ENCODE assay signal across 13 cellular contexts in the genomic region with DNA sequence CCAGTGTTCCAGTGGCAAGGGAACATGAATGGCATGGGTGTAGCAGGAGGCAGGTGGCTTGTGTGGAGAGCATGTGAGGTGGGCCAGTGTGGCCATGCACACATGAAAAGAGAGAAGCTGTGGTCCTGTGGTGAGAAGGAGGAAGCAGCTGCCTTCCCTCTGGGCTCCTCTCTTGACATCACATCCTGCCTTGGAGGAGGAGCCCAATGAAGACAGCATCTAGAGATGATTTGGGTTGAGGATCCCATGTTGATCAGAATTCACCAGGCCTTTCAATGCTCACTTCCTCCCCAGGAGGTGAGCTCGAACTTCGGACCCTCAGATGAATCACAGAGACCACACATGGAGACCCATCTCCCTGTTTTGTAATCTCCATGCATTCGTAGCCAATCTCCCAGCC.
DNase-seq lines count a peak whose midpoint lies in the region; ATAC-seq, FAIRE-seq and TF ChIP-seq lines count a peak whose summit lies in the region.
"Had no signal": no experiment of that assay in that cellular context is flagged by ENCODE, and none has a peak within 500 bp of the region (broad histone marks: within the 10 kb centered on the region; RNA-seq: fewer than 3 reads in every experiment).

No MANE protein-coding gene starts in this region.

- H3K9me3 Mint-ChIP-seq in dendritic cell treated with granulocyte-macrophage colony-stimulating factor and Interleukin-4, amounts not matched to agents 40 ng/mL and 50 ng/mL, for 4 days: no peaks in the 10 kb centered on the region
- H3K9me3 Mint-ChIP-seq in HFFc6: no peaks in the 10 kb centered on the region

- CTCF ChIA-PET in A549 (lab: Yijun Ruan, JAX) (interaction anchor here (1.2 to 23.9 kb wide), 6 partner anchors 8 to 164 kb away, joined by 3 to 716 read pairs (median 342); no protein-coding TSS in a partner anchor), OCI-LY7 (lab: Charles Lee; ENCODE audit: unreplicated experiment) (interaction anchor here (0.5 kb wide), 1 partner anchor 39 kb away, joined by 3 read pairs; no protein-coding TSS in a partner anchor), mammary epithelial cell (lab: Charles Lee; ENCODE audit: low non-redundant PET) (no interaction called here)

- intact Hi-C loops in OCI-LY7 (cut with micrococcal nuclease; ENCODE audit: unreplicated experiment) (no loop called here), mammary epithelial cell (cut with micrococcal nuclease) (no loop called here)
- intact Hi-C loops in dendritic cell treated with granulocyte-macrophage colony-stimulating factor and Interleukin-4, amounts not matched to agents 40 ng/mL and 50 ng/mL, for 4 days (cut with micrococcal nuclease): loop anchor here (2.0 kb wide), 1 partner anchor 34 kb away; no protein-coding TSS in a partner anchor

- H3K79me2 ChIP-seq in OCI-LY7 (ENCODE audit: insufficient read depth, low read depth, low read length) (no peaks in the 10 kb centered on the region), mammary epithelial cell (ENCODE audit: insufficient read depth, low read length) (no peaks in the 10 kb centered on the region)

- peak overlapping the region; percentile 77 for H3K27ac Mint-ChIP-seq in dendritic cell treated with granulocyte-macrophage colony-stimulating factor and Interleukin-4, amounts not matched to agents 40 ng/mL and 50 ng/mL, for 4 days
- H3K27ac Mint-ChIP-seq in HFFc6: no peak overlapping the region
- H3K27ac Mint-ChIP-seq: WTC11 had no signal

- 42% methylated on average over 3 of the region's 3 CpGs for WGBS in A549 (ENCODE audit: missing lambda C conversion rate)
- no CpG with 5 or more reads among the region's 3 CpGs for WGBS in mammary epithelial cell (ENCODE audit: low coverage, missing lambda C conversion rate)

- peaks cover 35% of the 10 kb centered on the region for H3K4me1 Mint-ChIP-seq in dendritic cell treated with granulocyte-macrophage colony-stimulating factor and Interleukin-4, amounts not matched to agents 40 ng/mL and 50 ng/mL, for 4 days (ENCODE audit: low read depth)
- peaks cover 39% of the 10 kb centered on the region for H3K4me1 Mint-ChIP-seq in HFFc6 (ENCODE audit: low read depth)

- no peaks in the 10 kb centered on the region for H4K20me1 ChIP-seq in OCI-LY7 (ENCODE audit: insufficient read depth, low read length)
- no peaks in the 10 kb centered on the region for H4K20me1 ChIP-seq in mammary epithelial cell (ENCODE audit: insufficient read depth, low read length)

- H2AFZ ChIP-seq in OCI-LY7 (ENCODE audit: low read length) (peak overlapping the region; percentile 44; the same call in 1 of the 2 replicates), mammary epithelial cell (ENCODE audit: low read depth, low read length) (no peak overlapping the region)

- no peak overlapping the region for H3K9ac ChIP-seq in mammary epithelial cell (ENCODE audit: insufficient read depth, low read length)

- H3K4me1 ChIP-seq in A549: peaks cover 55% of the 10 kb centered on the region
- H3K4me1 ChIP-seq in OCI-LY7 (ENCODE audit: insufficient read depth, low read length, poor library complexity, severe bottlenecking): peaks cover 21% of the 10 kb centered on the region
- peaks cover 33% of the 10 kb centered on the region for H3K4me1 ChIP-seq in mammary epithelial cell (ENCODE audit: insufficient read depth, low read length)

- H3K36me3 ChIP-seq in OCI-LY7 (ENCODE audit: insufficient read depth, low read length): no peaks in the 10 kb centered on the region
- H3K36me3 ChIP-seq in mammary epithelial cell (ENCODE audit: insufficient read depth, low read length): no peaks in the 10 kb centered on the region

- H3K4me2 ChIP-seq in A549: peak overlapping the region; percentile 5; the same call in 2 of the 3 replicates
- no peak overlapping the region for H3K4me2 ChIP-seq in OCI-LY7 (ENCODE audit: low read length)
- no peak overlapping the region for H3K4me2 ChIP-seq in mammary epithelial cell (ENCODE audit: insufficient read depth, low read depth, low read length)

- no peak for TF ChIP-seq POLR2A in A549 (IDR thresholded peaks at IDR 0.05; ENCODE audit: low read length)

- H3K27ac ChIP-seq in A549: peak overlapping the region; percentile 34 to 81
- H3K27ac ChIP-seq in OCI-LY7 (ENCODE audit: low read depth, low read length, poor library complexity, severe bottlenecking): no peak overlapping the region
- H3K27ac ChIP-seq in mammary epithelial cell (ENCODE audit: insufficient read depth, low read depth, low read length): no peak overlapping the region

- POLR2A ChIA-PET in A549 (lab: Yijun Ruan, JAX) (no interaction called here), OCI-LY7 (lab: Charles Lee) (interaction anchor here (0.7 kb wide), 1 partner anchor 193 kb away, joined by 4 read pairs; no protein-coding TSS in a partner anchor)

- no peaks in the 10 kb centered on the region for H3K36me3 Mint-ChIP-seq in dendritic cell treated with granulocyte-macrophage colony-stimulating factor and Interleukin-4, amounts not matched to agents 40 ng/mL and 50 ng/mL, for 4 days (ENCODE audit: low read depth)
- H3K36me3 Mint-ChIP-seq in HFFc6 (ENCODE audit: low read depth): no peaks in the 10 kb centered on the region
- H3K36me3 Mint-ChIP-seq: WTC11 had no signal

- TF ChIP-seq CTCF in A549 (IDR thresholded peaks at IDR 0.05) (no peak), GM13977 (IDR thresholded peaks at IDR 0.05; ENCODE audit: extremely low read depth, insufficient read depth, missing control alignments) (no peak), OCI-LY7 (conservative IDR thresholded peaks at IDR 0.05; ENCODE audit: low read length) (no peak), HFFc6 (IDR thresholded peaks at IDR 0.05) (no peak), mammary epithelial cell (conservative IDR thresholded peaks at IDR 0.05 in 1 of 2, IDR thresholded peaks at IDR 0.05 in 1 of 2; ENCODE audit: extremely low read depth in 1 of 2, insufficient read depth in 1 of 2, low read depth in 1 of 2, low read length in 2 of 2) (no peak)

- BruUV-seq in OCI-LY7 (replicated peaks; lab: Mats Ljungman, UMichigan): no TSS peak
- BruUV-seq in mammary epithelial cell (replicated peaks; lab: Mats Ljungman, UMichigan): no TSS peak

- H3K9me2 ChIP-seq in OCI-LY7 (ENCODE audit: insufficient read depth, low read length): no peaks in the 10 kb centered on the region

- H3K4me3 ChIP-seq in A549 (no peak overlapping the region), OCI-LY7 (ENCODE audit: low read depth, low read length, poor library complexity, severe bottlenecking) (no peak overlapping the region), mammary epithelial cell (replicated peaks in 1 of 3; ENCODE audit: insufficient read depth in 1 of 3, low read depth in 2 of 3, low read length in 3 of 3) (no peak overlapping the region)

- no peak for FAIRE-seq in A549 (lab: Jason Lieb, UNC)
- FAIRE-seq: islet of Langerhans had no signal

- in situ Hi-C loops in GM13977 (cut with MboI; ENCODE audit: low pct_unique_long_range_greater_than_20kb, low sequenced_read_pairs, unreplicated experiment): no loop called here
- in situ Hi-C loops in mammary epithelial cell (cut with MboI; ENCODE audit: low sequenced_read_pairs in 2 of 2): no loop called here

- no peak overlapping the region for H3K4me3 Mint-ChIP-seq in dendritic cell treated with granulocyte-macrophage colony-stimulating factor and Interleukin-4, amounts not matched to agents 40 ng/mL and 50 ng/mL, for 4 days
- H3K4me3 Mint-ChIP-seq in HFFc6: no peak overlapping the region
- H3K4me3 Mint-ChIP-seq: WTC11 had no signal

- H3K9me3 ChIP-seq in A549: no peaks in the 10 kb centered on the region
- H3K9me3 ChIP-seq in OCI-LY7 (ENCODE audit: low read length): no peaks in the 10 kb centered on the region
- no peaks in the 10 kb centered on the region for H3K9me3 ChIP-seq in mammary epithelial cell (replicated peaks; ENCODE audit: insufficient read depth, low read length)

- DNase-seq in A549 (ENCODE audit: low read depth in 1 of 2, low spot score in 1 of 2): peak in 1 of 2 experiments; percentile 80
- peak; percentile 60 for DNase-seq in GM13977 (ENCODE audit: low spot score)
- peak; percentile 50 for DNase-seq in OCI-LY7 (ENCODE audit: low spot score)
- DNase-seq in NCI-H128 (lab: John Stamatoyannopoulos, UW; ENCODE audit: unreplicated experiment): no peak
- DNase-seq in HFFc6: no peak
- DNase-seq in mammary epithelial cell: no peak
- DNase-seq: cortex of kidney, EL, NCI-H1092 treated with DMSO at 0.1 percent for 48 hours had no signal

- ATAC-seq in A549 (no peak), HG02798 (IDR thresholded peaks at IDR 0.05; ENCODE audit: poor library complexity, unreplicated experiment) (no peak)
- ATAC-seq: WTC11 had no signal

- dilution Hi-C loops in mammary epithelial cell (cut with HindIII; ENCODE audit: low sequenced_read_pairs): no loop called here

- TF ChIP-seq EP300 in A549 (IDR thresholded peaks at IDR 0.05): no peak

- no peaks in the 10 kb centered on the region for H3K27me3 ChIP-seq in mammary epithelial cell (ENCODE audit: insufficient read depth, low read length)

- TF ChIP-seq RAD21 in A549 (conservative IDR thresholded peaks at IDR 0.05 in 1 of 2, IDR thresholded peaks at IDR 0.05 in 1 of 2): no peak

- H3K27me3 Mint-ChIP-seq in dendritic cell treated with granulocyte-macrophage colony-stimulating factor and Interleukin-4, amounts not matched to agents 40 ng/mL and 50 ng/mL, for 4 days: no peaks in the 10 kb centered on the region
- H3K27me3 Mint-ChIP-seq in HFFc6 (ENCODE audit: insufficient read depth): no peaks in the 10 kb centered on the region

TF ChIP-seq in A549, 52 proteins besides CTCF, POLR2A, EP300 and RAD21:
- TF ChIP-seq GATA3 (IDR thresholded peaks at IDR 0.05; ENCODE audit: borderline replicate concordance) (no peak), RNF2 (IDR thresholded peaks at IDR 0.05; ENCODE audit: borderline replicate concordance, low read depth) (no peak), MAZ (IDR thresholded peaks at IDR 0.05; ENCODE audit: borderline replicate concordance, low read depth, low read length) (no peak), POLR2AphosphoS2 (conservative IDR thresholded peaks at IDR 0.05; ENCODE audit: low read length) (no peak), JUN (IDR thresholded peaks at IDR 0.05) (no peak), FOSL2 (IDR thresholded peaks at IDR 0.05) (0 out of 2 replicates have a peak, but pooled peaks have one; percentile 7), FOSL2 (CRISPR knock-in tag; IDR thresholded peaks at IDR 0.05) (no peak; the same call in 1 of the 2 replicates), BHLHE40 (IDR thresholded peaks at IDR 0.05; ENCODE audit: low read depth, low read length) (no peak)
- TF ChIP-seq, protein P1, sequence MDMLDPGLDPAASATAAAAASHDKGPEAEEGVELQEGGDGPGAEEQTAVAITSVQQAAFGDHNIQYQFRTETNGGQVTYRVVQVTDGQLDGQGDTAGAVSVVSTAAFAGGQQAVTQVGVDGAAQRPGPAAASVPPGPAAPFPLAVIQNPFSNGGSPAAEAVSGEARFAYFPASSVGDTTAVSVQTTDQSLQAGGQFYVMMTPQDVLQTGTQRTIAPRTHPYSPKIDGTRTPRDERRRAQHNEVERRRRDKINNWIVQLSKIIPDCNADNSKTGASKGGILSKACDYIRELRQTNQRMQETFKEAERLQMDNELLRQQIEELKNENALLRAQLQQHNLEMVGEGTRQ (IDR thresholded peaks at IDR 0.05): no peak

Comparison
In these comparisons a context has a peak if more than half of its experiments do, and no peak if none do; other contexts are left out.
1. DNase-seq: peak in GM13977 (single experiment) and OCI-LY7 (single experiment); none in NCI-H128 (single experiment), HFFc6 (single experiment) and mammary epithelial cell (single experiment).
2. H3K27ac ChIP-seq: peak in A549 (2 of 2); none in OCI-LY7 (single experiment) and mammary epithelial cell (single experiment).